Comparison of ENCODE assay signal across 8 cellular contexts in the genomic region with DNA sequence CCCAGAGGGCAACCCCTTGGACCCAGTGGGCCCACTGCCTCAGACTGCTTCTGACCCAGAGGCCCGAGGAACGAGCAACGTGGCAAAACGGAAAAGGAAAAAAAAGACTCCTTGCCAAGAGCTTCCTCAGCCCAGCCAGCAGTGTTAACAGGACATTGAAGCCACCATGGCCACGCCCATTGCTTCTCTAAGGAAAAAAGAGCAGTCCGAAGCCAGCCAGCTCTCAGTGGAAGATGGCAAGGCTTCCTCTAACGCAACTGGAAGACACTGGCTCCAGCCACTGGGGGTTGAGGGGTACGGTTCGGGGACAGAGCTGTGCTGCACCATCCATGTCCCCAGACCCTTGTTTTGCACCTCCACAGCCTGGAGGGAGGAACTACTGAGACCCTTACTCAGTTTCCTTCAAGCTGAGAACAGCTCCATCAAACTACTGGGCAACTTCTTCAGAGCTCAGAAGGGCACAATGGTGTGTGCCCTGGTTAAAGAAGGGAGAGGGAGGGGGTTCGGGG. TPM values are rescaled to one million over a fixed set of nuclear protein-coding genes. Genes with fewer than 3 reads are reported as not detected.
DNase-seq lines count a peak whose midpoint lies in the region; ATAC-seq, FAIRE-seq and TF ChIP-seq lines count a peak whose summit lies in the region.

No MANE protein-coding gene starts in this region.

- H3K4me1 ChIP-seq in heart right ventricle (peaks cover 30 to 95% (median 70%) of the 10 kb centered on the region in 9 donors), stomach smooth muscle (ENCODE audit: control insufficient read depth, insufficient read depth, low read length) (peaks cover 89% of the 10 kb centered on the region)

- H3K36me3 ChIP-seq in heart right ventricle (peaks cover 0 to 3% (median 0%) of the 10 kb centered on the region in 9 donors), stomach smooth muscle (ENCODE audit: control insufficient read depth in 2 of 2, insufficient read depth in 2 of 2, low read length in 2 of 2) (no peaks in the 10 kb centered on the region)

- peak; percentile 36 to 59 (median 44) for ATAC-seq in heart right ventricle

- WGBS in heart right ventricle, 2 donors, result 24% methylated on average over 10 of the region's 10 CpGs

- H3K4me1 Mint-ChIP-seq in activated naive CD4-positive, alpha-beta T cell treated with anti-CD3 and anti-CD28 coated beads for 36 hours (ENCODE audit: low read depth), result peaks cover 70% of the 10 kb centered on the region
- peaks cover 14 to 15% of the 10 kb centered on the region in 2 donors for H3K4me1 Mint-ChIP-seq in immature natural killer cell

- no peak overlapping the region for H3K4me3 ChIP-seq in heart right ventricle
- H3K4me3 ChIP-seq in stomach smooth muscle (ENCODE audit: low read length in 2 of 2), result peak overlapping the region; percentile 48 to 60

- peak overlapping the region in 1 of 2 donors; percentile 40 for H3K9ac ChIP-seq in stomach smooth muscle (ENCODE audit: low read length in 2 of 2)

- no peaks in the 10 kb centered on the region for H3K36me3 Mint-ChIP-seq in activated naive CD4-positive, alpha-beta T cell treated with anti-CD3 and anti-CD28 coated beads for 36 hours (ENCODE audit: low read depth)
- H3K36me3 Mint-ChIP-seq in immature natural killer cell, result no peaks in the 10 kb centered on the region

- no peaks in the 10 kb centered on the region for H3K9me3 ChIP-seq in heart right ventricle
- no peaks in the 10 kb centered on the region for H3K9me3 ChIP-seq in stomach smooth muscle (ENCODE audit: control insufficient read depth in 2 of 2, low read length in 2 of 2)

- no peaks in the 10 kb centered on the region for H3K9me3 Mint-ChIP-seq in activated naive CD4-positive, alpha-beta T cell treated with anti-CD3 and anti-CD28 coated beads for 36 hours
- H3K9me3 Mint-ChIP-seq in immature natural killer cell, result no peaks in the 10 kb centered on the region

- H3K27me3 ChIP-seq in heart right ventricle (no peaks in the 10 kb centered on the region), stomach smooth muscle (ENCODE audit: control insufficient read depth in 1 of 2, insufficient read depth in 2 of 2, low read length in 2 of 2) (no peaks in the 10 kb centered on the region)

- peak overlapping the region; percentile 54 for H3K4me3 Mint-ChIP-seq in activated naive CD4-positive, alpha-beta T cell treated with anti-CD3 and anti-CD28 coated beads for 36 hours
- no peak overlapping the region for H3K4me3 Mint-ChIP-seq in immature natural killer cell

- no peaks in the 10 kb centered on the region for H3K27me3 Mint-ChIP-seq in activated naive CD4-positive, alpha-beta T cell treated with anti-CD3 and anti-CD28 coated beads for 36 hours (ENCODE audit: low read depth)
- peaks cover 0 to 4% (median 2%) of the 10 kb centered on the region in 3 donors for H3K27me3 Mint-ChIP-seq in immature natural killer cell (ENCODE audit: low read depth in 3 of 3)

- H3K27ac Mint-ChIP-seq in activated naive CD4-positive, alpha-beta T cell treated with anti-CD3 and anti-CD28 coated beads for 36 hours, result peak overlapping the region; percentile 96
- H3K27ac Mint-ChIP-seq in immature natural killer cell, result no peak overlapping the region

- CTCF ChIA-PET in activated naive CD4-positive, alpha-beta T cell treated with anti-CD3 and anti-CD28 coated beads for 36 hours (lab: Charles Lee), result interaction anchor here (0.6 to 14.7 kb wide), 5 partner anchors 13 to 240 kb away, joined by 3 to 189 read pairs (median 21); a partner anchor contains a TSS

- peak overlapping the region; percentile 37 to 95 (median 88) for H3K27ac ChIP-seq in heart right ventricle
- peak overlapping the region; percentile 84 for H3K27ac ChIP-seq in stomach smooth muscle (ENCODE audit: low read length)

- DNase-seq in activated naive CD4-positive, alpha-beta T cell treated with anti-CD3 and anti-CD28 coated beads for 36 hours, result no peak
- DNase-seq in activated naive CD4-positive, alpha-beta T cell treated with anti-CD3 and anti-CD28 coated beads, Interleukin-2, amount 50 U/mL, for 16 hours, result no peak
- DNase-seq in SKM-1 treated with dmso at 0.1 percent for 144 hours (lab: John Stamatoyannopoulos, UW; ENCODE audit: unreplicated experiment) (peak; percentile 40), heart right ventricle (peak; percentile 57 to 66), GM19239 (ENCODE audit: insufficient read length, low spot score) (no peak), immature natural killer cell (no peak), cerebellar nuclear complex (lab: John Stamatoyannopoulos, UW) (no peak)

- no peak for FAIRE-seq in GM19239 (lab: Jason Lieb, UNC)

- intact Hi-C loops in activated naive CD4-positive, alpha-beta T cell treated with anti-CD3 and anti-CD28 coated beads for 36 hours (cut with micrococcal nuclease), result loop anchor here (1.0 to 2.0 kb wide), 5 partner anchors 9 to 51 kb away; no protein-coding TSS in a partner anchor
- intact Hi-C loops in heart right ventricle (cut with DNase I), result no loop called here

- no peak for TF ChIP-seq CTCF in heart right ventricle (IDR thresholded peaks at IDR 0.05)

RNA-seq across cellular contexts. Expression of a gene that starts 10.7 kb away (rescaled TPM):
- 10 to 100 TPM in 1 of 2 experiments, 1 to 10 TPM in 1; 9.4 to 10.3 TPM for total RNA-seq in activated naive CD4-positive, alpha-beta T cell treated with anti-CD3 and anti-CD28 coated beads for 36 hours
- 10 to 100 TPM in 1 of 10 donors, 1 to 10 TPM in 8, under 1 TPM in 1; 0.92 to 10.2 (median 3.0) TPM for total RNA-seq in heart right ventricle
- polyA plus RNA-seq in heart right ventricle (1 to 10 TPM; 2.1 to 4.6 TPM), immature natural killer cell (under 1 TPM in 2 of 3 donors, not detected in 1; 0.38 to 0.80 TPM)

RNA-seq across cellular contexts. Expression of a gene that starts 59.0 kb away (rescaled TPM):
- total RNA-seq in activated naive CD4-positive, alpha-beta T cell treated with anti-CD3 and anti-CD28 coated beads for 36 hours, result 100 to 1,000 TPM; 185 to 198 TPM
- total RNA-seq in heart right ventricle, result 100 to 1,000 TPM; 189 to 290 (median 210) TPM
- polyA plus RNA-seq in heart right ventricle (100 to 1,000 TPM; 395 to 699 TPM), immature natural killer cell (1,000 to 10,000 TPM in 1 of 3 donors, 100 to 1,000 TPM in 2; 744 to 1,102 (median 786) TPM)

Comparison
In these comparisons a context has a peak if more than half of its experiments do, and no peak if none do; other contexts are left out.
1. DNase-seq: peak in SKM-1 treated with dmso at 0.1 percent for 144 hours (single experiment) and heart right ventricle (2 of 2); none in activated naive CD4-positive, alpha-beta T cell treated with anti-CD3 and anti-CD28 coated beads for 36 hours (single experiment), activated naive CD4-positive, alpha-beta T cell treated with anti-CD3 and anti-CD28 coated beads, Interleukin-2, amount 50 U/mL, for 16 hours (single experiment), GM19239 (single experiment), immature natural killer cell (0 of 3) and cerebellar nuclear complex (0 of 2).
2. H3K4me3 ChIP-seq: peak in stomach smooth muscle (2 of 2); none in heart right ventricle (0 of 10).